In the genomic region with DNA sequence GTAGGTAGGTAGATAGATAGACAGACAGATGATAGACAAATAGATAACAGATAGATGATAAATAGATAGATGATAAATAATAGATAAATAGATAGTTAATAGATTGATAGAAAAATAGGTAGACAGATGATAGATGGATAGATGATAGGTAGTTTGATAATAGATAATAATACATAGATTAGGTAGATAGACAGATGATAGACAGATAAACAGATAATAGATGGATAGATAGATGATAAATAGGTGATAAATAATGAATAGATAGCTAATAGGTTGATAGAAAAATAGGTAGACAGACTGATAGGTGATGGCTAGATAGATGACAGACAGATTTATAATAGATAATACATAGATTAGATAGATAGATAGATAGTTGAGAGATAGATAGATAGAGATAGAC, we compare ENCODE assay signal across 1 cellular context.
A peak's percentile ranks its signal among the peaks of the same experiment; 100 is the strongest.
TF ChIP-seq lines count a peak whose summit lies in the region.

No MANE protein-coding gene starts in this region.

TF ChIP-seq in K562, 482 proteins besides CTCF, POLR2A, EP300 and RAD21 (continued from another document):
- TF ChIP-seq SFPQ (IDR thresholded peaks at IDR 0.05; ENCODE audit: low read depth, low read length) (no peak), RFX1 (IDR thresholded peaks at IDR 0.05) (no peak), PML (IDR thresholded peaks at IDR 0.05; ENCODE audit: low read length) (no peak), PYGO2 (tag; IDR thresholded peaks at IDR 0.05) (no peak), ZBTB2 (IDR thresholded peaks at IDR 0.05) (peak; percentile 56; the same call in 1 of the 2 replicates), MAFG (tag; conservative IDR thresholded peaks at IDR 0.05) (no peak), SNIP1 (IDR thresholded peaks at IDR 0.05; ENCODE audit: low read depth) (no peak), SP2 (IDR thresholded peaks at IDR 0.05; ENCODE audit: extremely low read depth, low read depth, low read length, poor library complexity, severe bottlenecking) (no peak), ZBTB11 (CRISPR knock-in tag; IDR thresholded peaks at IDR 0.05) (no peak), DACH1 (IDR thresholded peaks at IDR 0.05; ENCODE audit: partially characterized antibody) (peak; percentile 91), MTA1 (IDR thresholded peaks at IDR 0.05; ENCODE audit: borderline replicate concordance) (peak; percentile 37; the same call in 1 of the 2 replicates)
- TF ChIP-seq, protein P1, sequence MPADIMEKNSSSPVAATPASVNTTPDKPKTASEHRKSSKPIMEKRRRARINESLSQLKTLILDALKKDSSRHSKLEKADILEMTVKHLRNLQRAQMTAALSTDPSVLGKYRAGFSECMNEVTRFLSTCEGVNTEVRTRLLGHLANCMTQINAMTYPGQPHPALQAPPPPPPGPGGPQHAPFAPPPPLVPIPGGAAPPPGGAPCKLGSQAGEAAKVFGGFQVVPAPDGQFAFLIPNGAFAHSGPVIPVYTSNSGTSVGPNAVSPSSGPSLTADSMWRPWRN (IDR thresholded peaks at IDR 0.05; ENCODE audit: low read depth) = no peak
- TF ChIP-seq, protein P2, sequence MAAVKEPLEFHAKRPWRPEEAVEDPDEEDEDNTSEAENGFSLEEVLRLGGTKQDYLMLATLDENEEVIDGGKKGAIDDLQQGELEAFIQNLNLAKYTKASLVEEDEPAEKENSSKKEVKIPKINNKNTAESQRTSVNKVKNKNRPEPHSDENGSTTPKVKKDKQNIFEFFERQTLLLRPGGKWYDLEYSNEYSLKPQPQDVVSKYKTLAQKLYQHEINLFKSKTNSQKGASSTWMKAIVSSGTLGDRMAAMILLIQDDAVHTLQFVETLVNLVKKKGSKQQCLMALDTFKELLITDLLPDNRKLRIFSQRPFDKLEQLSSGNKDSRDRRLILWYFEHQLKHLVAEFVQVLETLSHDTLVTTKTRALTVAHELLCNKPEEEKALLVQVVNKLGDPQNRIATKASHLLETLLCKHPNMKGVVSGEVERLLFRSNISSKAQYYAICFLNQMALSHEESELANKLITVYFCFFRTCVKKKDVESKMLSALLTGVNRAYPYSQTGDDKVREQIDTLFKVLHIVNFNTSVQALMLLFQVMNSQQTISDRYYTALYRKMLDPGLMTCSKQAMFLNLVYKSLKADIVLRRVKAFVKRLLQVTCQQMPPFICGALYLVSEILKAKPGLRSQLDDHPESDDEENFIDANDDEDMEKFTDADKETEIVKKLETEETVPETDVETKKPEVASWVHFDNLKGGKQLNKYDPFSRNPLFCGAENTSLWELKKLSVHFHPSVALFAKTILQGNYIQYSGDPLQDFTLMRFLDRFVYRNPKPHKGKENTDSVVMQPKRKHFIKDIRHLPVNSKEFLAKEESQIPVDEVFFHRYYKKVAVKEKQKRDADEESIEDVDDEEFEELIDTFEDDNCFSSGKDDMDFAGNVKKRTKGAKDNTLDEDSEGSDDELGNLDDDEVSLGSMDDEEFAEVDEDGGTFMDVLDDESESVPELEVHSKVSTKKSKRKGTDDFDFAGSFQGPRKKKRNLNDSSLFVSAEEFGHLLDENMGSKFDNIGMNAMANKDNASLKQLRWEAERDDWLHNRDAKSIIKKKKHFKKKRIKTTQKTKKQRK (IDR thresholded peaks at IDR 0.05; ENCODE audit: borderline replicate concordance, low read depth, low read length) = no peak
- TF ChIP-seq, protein P3, sequence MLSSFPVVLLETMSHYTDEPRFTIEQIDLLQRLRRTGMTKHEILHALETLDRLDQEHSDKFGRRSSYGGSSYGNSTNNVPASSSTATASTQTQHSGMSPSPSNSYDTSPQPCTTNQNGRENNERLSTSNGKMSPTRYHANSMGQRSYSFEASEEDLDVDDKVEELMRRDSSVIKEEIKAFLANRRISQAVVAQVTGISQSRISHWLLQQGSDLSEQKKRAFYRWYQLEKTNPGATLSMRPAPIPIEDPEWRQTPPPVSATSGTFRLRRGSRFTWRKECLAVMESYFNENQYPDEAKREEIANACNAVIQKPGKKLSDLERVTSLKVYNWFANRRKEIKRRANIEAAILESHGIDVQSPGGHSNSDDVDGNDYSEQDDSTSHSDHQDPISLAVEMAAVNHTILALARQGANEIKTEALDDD (IDR thresholded peaks at IDR 0.05) = no peak
